In genomic region chr4:20320232-20320631, GRCh38 we compare ENCODE assay signal across 18 cellular contexts.
"Had no signal": no experiment of that assay in that cellular context is flagged by ENCODE, and none has a peak within 500 bp of the region (broad histone marks: within the 10 kb centered on the region; RNA-seq: fewer than 3 reads in every experiment).

No MANE protein-coding gene starts in this region.

- H3K27me3 ChIP-seq: breast epithelium, colonic mucosa, gastroesophageal sphincter, stomach, tibial artery had no signal

- H3K4me1 Mint-ChIP-seq: activated naive CD4-positive, alpha-beta T cell treated with anti-CD3 and anti-CD28 coated beads, Interleukin-2, amount 50 U/mL, for 24 hours had no signal

- H3K4me3 Mint-ChIP-seq: activated naive CD4-positive, alpha-beta T cell treated with anti-CD3 and anti-CD28 coated beads, Interleukin-2, amount 50 U/mL, for 24 hours; T-helper 1 cell treated with Interleukin-12 subunit alpha and Interleukin-12 subunit beta and Interleukin-4 antibody, amounts not matched to agents 30 μg/mL and 1 μg/mL, for 36 hours had no signal

- H3K4me1 ChIP-seq: breast epithelium, colonic mucosa had no signal

- H3K9me3 Mint-ChIP-seq: activated naive CD4-positive, alpha-beta T cell treated with anti-CD3 and anti-CD28 coated beads, Interleukin-2, amount 50 U/mL, for 24 hours; T-helper 1 cell treated with Interleukin-12 subunit alpha and Interleukin-12 subunit beta and Interleukin-4 antibody, amounts not matched to agents 30 μg/mL and 1 μg/mL, for 36 hours had no signal

- H3K4me3 ChIP-seq: breast epithelium, colonic mucosa, gastroesophageal sphincter, lung, stomach, tibial artery had no signal

- H3K27ac Mint-ChIP-seq: activated naive CD4-positive, alpha-beta T cell treated with anti-CD3 and anti-CD28 coated beads, Interleukin-2, amount 50 U/mL, for 24 hours; T-helper 1 cell treated with Interleukin-12 subunit alpha and Interleukin-12 subunit beta and Interleukin-4 antibody, amounts not matched to agents 30 μg/mL and 1 μg/mL, for 36 hours had no signal

- H3K36me3 ChIP-seq: breast epithelium, colonic mucosa, gastroesophageal sphincter, stomach, tibial artery had no signal

- ATAC-seq: gastroesophageal sphincter, left cardiac atrium, SK-N-SH treated with all-trans-retinoic acid at 6 μM for 48 hours had no signal

- H3K27ac ChIP-seq: breast epithelium, colonic mucosa, gastroesophageal sphincter, stomach, tibial artery had no signal

- H3K36me3 Mint-ChIP-seq: activated naive CD4-positive, alpha-beta T cell treated with anti-CD3 and anti-CD28 coated beads, Interleukin-2, amount 50 U/mL, for 24 hours had no signal

- H3K9me3 ChIP-seq: breast epithelium, colonic mucosa, gastroesophageal sphincter, stomach, tibial artery had no signal

- DNase-seq: activated CD4-positive, alpha-beta T cell treated with anti-CD3 and anti-CD28 coated beads, Interleukin-2, amount 50 U/mL, for 1 hour; activated effector memory CD4-positive, alpha-beta T cell treated with Interleukin-2 at 50 U/mL for 16 hours; activated T-cell treated with anti-CD3 and anti-CD28 coated beads, Interleukin-2, amount 50 U/mL, for 1 hour; amniotic stem cell; colonic mucosa; effector CD4-positive, alpha-beta T cell; hippocampal formation; left cardiac atrium; stimulated activated CD4-positive, alpha-beta T cell treated with anti-CD3 and anti-CD28 coated beads, Interleukin-15, amount 100 ng/mL, for 24 hours; stimulated activated CD4-positive, alpha-beta T cell treated with anti-CD3 and anti-CD28 coated beads, Interleukin-4, amount 100 ng/mL, for 4 hours; stomach; tibial artery had no signal
